Comparison of ENCODE assay signal across 9 cellular contexts in genomic region chr12:15787801-15788200, GRCh38. TPM values are rescaled to one million over a fixed set of nuclear protein-coding genes. Genes with fewer than 3 reads are reported as not detected.
DNase-seq lines count a peak whose midpoint lies in the region; ATAC-seq and TF ChIP-seq lines count a peak whose summit lies in the region.
"Had no signal": no experiment of that assay in that cellular context is flagged by ENCODE, and none has a peak within 500 bp of the region (broad histone marks: within the 10 kb centered on the region; RNA-seq: fewer than 3 reads in every experiment).

No MANE protein-coding gene starts in this region.

- no peaks in the 10 kb centered on the region for H3K79me1 ChIP-seq in mesenchymal stem cell (replicated peaks; ENCODE audit: low read length, poor library complexity, severe bottlenecking)

- no peak overlapping the region for H2BK12ac ChIP-seq in mesenchymal stem cell (ENCODE audit: low read length in 2 of 2)

- H2BK5ac ChIP-seq in mesenchymal stem cell (ENCODE audit: low read depth, low read length, poor library complexity, severe bottlenecking), result no peak overlapping the region

- peak overlapping the region; percentile 96 to 99 for H3K4me3 Mint-ChIP-seq in activated T-cell treated with anti-CD3 and anti-CD28 coated beads, Interleukin-2, amount 50 U/mL, for 72 hours
- H3K4me3 Mint-ChIP-seq in type B pancreatic cell, result peak overlapping the region; percentile 93

- H3K9me3 ChIP-seq in mesenchymal stem cell (ENCODE audit: control insufficient read depth, low read length), result peaks cover 3% of the 10 kb centered on the region

- H3K36me3 ChIP-seq in brain microvascular endothelial cell (replicated peaks) (no peaks in the 10 kb centered on the region), mesenchymal stem cell (ENCODE audit: control insufficient read depth in 1 of 2, insufficient read depth in 2 of 2, low read depth in 1 of 2, low read length in 2 of 2) (peaks cover 0 to 12% of the 10 kb centered on the region in 2 experiments)

- H3K4me2 ChIP-seq in mesenchymal stem cell (ENCODE audit: low read length, poor library complexity, severe bottlenecking), result peak overlapping the region; percentile 74

- peak overlapping the region; percentile 85 for H3K4me3 ChIP-seq in brain microvascular endothelial cell (ENCODE audit: low read depth, low read length)
- peak overlapping the region; percentile 95 to 98 for H3K4me3 ChIP-seq in mesenchymal stem cell (ENCODE audit: insufficient read depth in 1 of 2, low read depth in 1 of 2, low read length in 2 of 2)

- no peak overlapping the region for H3K23ac ChIP-seq in mesenchymal stem cell (ENCODE audit: low read length in 2 of 2)

- H3K27me3 Mint-ChIP-seq in activated T-cell treated with anti-CD3 and anti-CD28 coated beads, Interleukin-2, amount 50 U/mL, for 72 hours (ENCODE audit: low read depth), result peaks cover 55% of the 10 kb centered on the region
- peaks cover 36% of the 10 kb centered on the region for H3K27me3 Mint-ChIP-seq in type B pancreatic cell

- no peak overlapping the region for H3K14ac ChIP-seq in mesenchymal stem cell (ENCODE audit: low read length in 2 of 2)

- H3K9me3 Mint-ChIP-seq in activated T-cell treated with anti-CD3 and anti-CD28 coated beads, Interleukin-2, amount 50 U/mL, for 72 hours, result no peaks in the 10 kb centered on the region
- no peaks in the 10 kb centered on the region for H3K9me3 Mint-ChIP-seq in type B pancreatic cell

- H3K18ac ChIP-seq in mesenchymal stem cell (ENCODE audit: low read depth in 1 of 2, low read length in 2 of 2), result no peak overlapping the region

- 46% methylated on average over 4 of the region's 4 CpGs for WGBS in mesenchymal stem cell

- no peak for DNase-seq in activated T-cell treated with anti-CD3 and anti-CD28 coated beads, Interleukin-2, amount 50 U/mL, for 72 hours
- no peak for DNase-seq in activated T-cell treated with anti-CD3 and anti-CD28 coated beads, Interleukin-2, amount 50 U/mL, for 48 hours
- DNase-seq in brain microvascular endothelial cell, result no peak
- DNase-seq in mesenchymal stem cell, result peak; percentile 29
- no peak for DNase-seq in type B pancreatic cell (ENCODE audit: extremely low spot score, unreplicated experiment)
- DNase-seq in dedifferentiated amniotic fluid mesenchymal stem cell (ENCODE audit: extremely low spot score), result no peak
- no peak for DNase-seq in Kasumi-1 (lab: John Stamatoyannopoulos, UW)
- DNase-seq: SIG-M5 had no signal

- H3K9ac ChIP-seq in mesenchymal stem cell (ENCODE audit: low read length), result peak overlapping the region; percentile 94

- no peak overlapping the region for H2AK5ac ChIP-seq in mesenchymal stem cell (ENCODE audit: low read length, severe bottlenecking)

- no peak overlapping the region for H4K91ac ChIP-seq in mesenchymal stem cell (ENCODE audit: low read length)

- TF ChIP-seq CTCF in brain microvascular endothelial cell (IDR thresholded peaks at IDR 0.05; ENCODE audit: low read depth, low read length, missing control alignments), result no peak
- no peak for TF ChIP-seq CTCF in type B pancreatic cell (conservative IDR thresholded peaks at IDR 0.05)

- H3K27me3 ChIP-seq in brain microvascular endothelial cell (replicated peaks) (no peaks in the 10 kb centered on the region), mesenchymal stem cell (ENCODE audit: control insufficient read depth in 1 of 2, insufficient read depth in 1 of 2, low read length in 2 of 2) (no peaks in the 10 kb centered on the region)

- no peak overlapping the region for H2BK120ac ChIP-seq in mesenchymal stem cell (ENCODE audit: low read depth, low read length)

- no peak overlapping the region for H2BK15ac ChIP-seq in mesenchymal stem cell (ENCODE audit: low read depth, poor library complexity, severe bottlenecking)

- H3K27ac Mint-ChIP-seq in activated T-cell treated with anti-CD3 and anti-CD28 coated beads, Interleukin-2, amount 50 U/mL, for 72 hours, result no peak overlapping the region
- H3K27ac Mint-ChIP-seq in type B pancreatic cell, result peak overlapping the region; percentile 73

- H3K36me3 Mint-ChIP-seq in activated T-cell treated with anti-CD3 and anti-CD28 coated beads, Interleukin-2, amount 50 U/mL, for 72 hours (ENCODE audit: insufficient read depth in 2 of 2), result no peaks in the 10 kb centered on the region
- peaks cover 22% of the 10 kb centered on the region for H3K36me3 Mint-ChIP-seq in type B pancreatic cell

- H3K4me1 Mint-ChIP-seq in activated T-cell treated with anti-CD3 and anti-CD28 coated beads, Interleukin-2, amount 50 U/mL, for 72 hours (ENCODE audit: low read depth), result peaks cover 23% of the 10 kb centered on the region
- H3K4me1 Mint-ChIP-seq in type B pancreatic cell (ENCODE audit: unreplicated experiment), result no peaks in the 10 kb centered on the region

- ATAC-seq in activated T-cell treated with anti-CD3 and anti-CD28 coated beads, Interleukin-2, amount 50 U/mL, for 72 hours (replicated peaks in 1 of 2), result no peak
- ATAC-seq in HG02678 (IDR thresholded peaks at IDR 0.05; ENCODE audit: unreplicated experiment), result no peak

- H2AFZ ChIP-seq in mesenchymal stem cell (ENCODE audit: low read depth, low read length), result no peak overlapping the region

- no peak overlapping the region for H4K8ac ChIP-seq in mesenchymal stem cell (ENCODE audit: low read length)

- in situ Hi-C loops in brain microvascular endothelial cell (cut with HindIII; ENCODE audit: low pct_ligation_motif_present, low sequenced_read_pairs), result no loop called here

- no peak overlapping the region for H3K4ac ChIP-seq in mesenchymal stem cell (ENCODE audit: low read depth in 1 of 2, low read length in 2 of 2)

- H3K4me1 ChIP-seq in mesenchymal stem cell (ENCODE audit: control insufficient read depth, insufficient read depth, low read depth, low read length), result no peaks in the 10 kb centered on the region

- peak overlapping the region; percentile 93 for H3K27ac ChIP-seq in brain microvascular endothelial cell
- peak overlapping the region; percentile 84 for H3K27ac ChIP-seq in mesenchymal stem cell (ENCODE audit: low read length, poor library complexity, severe bottlenecking)

RNA-seq across cellular contexts. Expression of gene EPS8, which starts 1.4 kb away (rescaled TPM):
- 1 to 10 TPM; 2.4 to 6.3 TPM for total RNA-seq in activated T-cell treated with anti-CD3 and anti-CD28 coated beads, Interleukin-2, amount 50 U/mL, for 72 hours
- 61.8 TPM for polyA plus RNA-seq in mesenchymal stem cell (2013, experiment 1 of 2)
- 60.9 TPM for polyA plus RNA-seq in mesenchymal stem cell (2013, experiment 2 of 2)
- total RNA-seq in type B pancreatic cell (ENCODE audit: low replicate concordance), result 23.7 and 31.7 TPM in 2 replicates
